ENCODE assay signal across 8 cellular contexts in the genomic region with DNA sequence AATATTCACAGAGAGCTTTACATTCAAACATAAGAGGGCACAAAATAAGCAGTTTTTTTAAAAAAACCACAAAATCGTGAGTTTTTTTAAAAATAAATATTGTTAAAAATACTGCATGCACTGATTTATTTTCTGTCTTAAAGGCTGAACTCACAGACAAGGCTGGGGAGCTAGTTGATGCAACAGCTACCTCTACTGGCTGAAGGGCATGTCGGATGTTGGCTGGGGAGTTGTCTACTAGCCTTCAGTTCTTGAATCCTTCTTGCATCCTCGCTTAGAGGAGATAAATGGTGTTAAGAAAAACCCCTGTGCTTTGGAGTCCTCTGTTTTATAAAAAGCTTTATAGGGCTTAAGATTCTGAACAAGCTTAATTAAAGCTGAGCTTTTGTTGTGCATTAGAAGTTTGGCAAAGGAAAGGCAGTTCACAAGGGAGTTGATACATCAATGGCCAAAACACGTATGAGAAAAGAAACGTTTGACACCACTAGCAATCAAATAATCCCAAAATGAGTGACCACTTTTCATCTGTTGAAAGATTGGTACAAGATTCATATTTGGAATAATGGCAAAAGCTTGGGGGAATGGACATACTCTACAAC.
A peak's percentile ranks its signal among the peaks of the same experiment; 100 is the strongest.
DNase-seq lines count a peak whose midpoint lies in the region; ATAC-seq and TF ChIP-seq lines count a peak whose summit lies in the region.

No MANE protein-coding gene starts in this region.

- peak; percentile 48 for TF ChIP-seq CTCF in DOHH2 (IDR thresholded peaks at IDR 0.05; ENCODE audit: low read depth, low read length, poor library complexity, severe bottlenecking)
- peak; percentile 33 to 83 for TF ChIP-seq CTCF in right atrium auricular region (IDR thresholded peaks at IDR 0.05)
- peak; percentile 99 for TF ChIP-seq CTCF in retinal pigment epithelial cell (conservative IDR thresholded peaks at IDR 0.05; ENCODE audit: low read depth, low read length)

- H4K20me1 ChIP-seq in DOHH2 (ENCODE audit: control insufficient read depth, insufficient read depth, low read depth, low read length) = no peaks in the 10 kb centered on the region

- no peaks in the 10 kb centered on the region for H3K79me2 ChIP-seq in DOHH2 (ENCODE audit: control insufficient read depth, low read length)

- DNase-seq in NCI-H226 = peak; percentile 22
- peak in 45 of 56 donors; percentile 1 to 75 (median 32) for DNase-seq in amygdala (lab: John Stamatoyannopoulos, UW)
- DNase-seq in right atrium auricular region (ENCODE audit: low spot score) = peak; percentile 65
- DNase-seq in retinal pigment epithelial cell (ENCODE audit: low read depth) = no peak
- no peak for DNase-seq in NCI-H1048 (lab: John Stamatoyannopoulos, UW)
- DNase-seq in effector CD8-positive, alpha-beta T cell (lab: John Stamatoyannopoulos, UW) = no peak

- peaks cover 26% of the 10 kb centered on the region; the same call in 1 of the 2 replicates for H3F3A ChIP-seq in DOHH2 (ENCODE audit: control insufficient read depth, insufficient read depth)

- H3K4me1 ChIP-seq in DOHH2 (ENCODE audit: control insufficient read depth, low read length) = no peaks in the 10 kb centered on the region
- no peaks in the 10 kb centered on the region for H3K4me1 ChIP-seq in right atrium auricular region

- ATAC-seq in HG03095 (IDR thresholded peaks at IDR 0.05; ENCODE audit: unreplicated experiment) = peak; percentile 68

- no peak overlapping the region for H3K4me2 ChIP-seq in DOHH2 (ENCODE audit: low read length)

- H3K9me3 ChIP-seq in DOHH2 (ENCODE audit: control insufficient read depth, insufficient read depth, low read length) (no peaks in the 10 kb centered on the region), right atrium auricular region (no peaks in the 10 kb centered on the region)

- H3K27me3 ChIP-seq in DOHH2 (ENCODE audit: control insufficient read depth, low read length) (no peaks in the 10 kb centered on the region), right atrium auricular region (no peaks in the 10 kb centered on the region)

- no peak overlapping the region for H3K27ac ChIP-seq in DOHH2 (ENCODE audit: low read depth, low read length)
- H3K27ac ChIP-seq in right atrium auricular region = no peak overlapping the region

- H3K9me2 ChIP-seq in DOHH2 (replicated peaks; ENCODE audit: control insufficient read depth, low read length) = no peaks in the 10 kb centered on the region

- H3K36me3 ChIP-seq in DOHH2 (ENCODE audit: control insufficient read depth, low read length) = peaks cover 92% of the 10 kb centered on the region
- no peaks in the 10 kb centered on the region for H3K36me3 ChIP-seq in right atrium auricular region

- no peak overlapping the region for H3K4me3 ChIP-seq in DOHH2 (ENCODE audit: low read length)
- no peak overlapping the region for H3K4me3 ChIP-seq in right atrium auricular region
- no peak overlapping the region for H3K4me3 ChIP-seq in retinal pigment epithelial cell (ENCODE audit: low read length)

Comparison
In these comparisons a context has a peak if more than half of its experiments do, and no peak if none do; other contexts are left out.
1. CTCF ChIP-seq: peak in every context shown above with its lines; median percentile 99 in retinal pigment epithelial cell; 58 in right atrium auricular region; 48 in DOHH2.
2. DNase-seq: peak in NCI-H226 (single experiment), amygdala (45 of 56) and right atrium auricular region (single experiment); none in retinal pigment epithelial cell (single experiment), NCI-H1048 (single experiment) and effector CD8-positive, alpha-beta T cell (single experiment).